Comparison of ENCODE assay signal across 8 cellular contexts in genomic region chr6:10722820-10723651, GRCh38. TPM values are rescaled to one million over a fixed set of nuclear protein-coding genes. Genes with fewer than 3 reads are reported as not detected.
DNase-seq lines count a peak whose midpoint lies in the region; ATAC-seq and TF ChIP-seq lines count a peak whose summit lies in the region.

Gene TMEM14C, plus strand, starts transcription at chr6:10723070. Its CDS starts 1,544 bp downstream, at chr6:10724614.

- H3K4me3 ChIP-seq in BLaER1 treated with 17β-estradiol and CSF1 and Interleukin-3, amounts not matched to agents 10 nM and 100 nM: peak within 1 kb of the TSS; percentile 63 to 75 (median 70)
- peak within 1 kb of the TSS; percentile 74 to 83 (median 78) for H3K4me3 ChIP-seq in liver (ENCODE audit: low read depth in 1 of 3, low read length in 3 of 3)

- H3K9me3 ChIP-seq in BLaER1 treated with 17β-estradiol and CSF1 and Interleukin-3, amounts not matched to agents 10 nM and 100 nM (replicated peaks in 1 of 11): peaks cover 18 to 30% (median 26%) of the 10 kb centered on the region in 11 experiments
- no peaks in the 10 kb centered on the region for H3K9me3 ChIP-seq in liver (ENCODE audit: control insufficient read depth in 4 of 4, low read length in 3 of 4)

- H3K27ac ChIP-seq in BLaER1 treated with 17β-estradiol and CSF1 and Interleukin-3, amounts not matched to agents 10 nM and 100 nM: peak within 1 kb of the TSS; percentile 55 to 84 (median 77)
- peak within 1 kb of the TSS; percentile 59 to 77 for H3K27ac ChIP-seq in liver (ENCODE audit: low read depth in 1 of 2, low read length in 2 of 2)

- TF ChIP-seq CTCF in liver (IDR thresholded peaks at IDR 0.05; ENCODE audit: low read depth, low read length, missing input control): no peak

- H3K27me3 ChIP-seq in BLaER1 treated with 17β-estradiol and CSF1 and Interleukin-3, amounts not matched to agents 10 nM and 100 nM: no peaks in the 10 kb centered on the region
- H3K27me3 ChIP-seq in liver (ENCODE audit: control insufficient read depth in 4 of 4, insufficient read depth in 4 of 4, low read length in 3 of 4): no peaks in the 10 kb centered on the region

- ATAC-seq in GM19351 (IDR thresholded peaks at IDR 0.05; ENCODE audit: unreplicated experiment) (peak; percentile 97), HG03521 (IDR thresholded peaks at IDR 0.05; ENCODE audit: unreplicated experiment) (peak; percentile 97)

- peaks cover 7 to 37% (median 19%) of the 10 kb centered on the region in 11 experiments; a peak in 17 of 22 replicates for H3K36me3 ChIP-seq in BLaER1 treated with 17β-estradiol and CSF1 and Interleukin-3, amounts not matched to agents 10 nM and 100 nM
- peaks cover 1 to 10% (median 9%) of the 10 kb centered on the region in 4 donors for H3K36me3 ChIP-seq in liver (ENCODE audit: control insufficient read depth in 4 of 4, insufficient read depth in 3 of 4, low read depth in 1 of 4, low read length in 3 of 4)

- H4K20me1 ChIP-seq in BLaER1 treated with 17β-estradiol and CSF1 and Interleukin-3, amounts not matched to agents 10 nM and 100 nM: no peaks in the 10 kb centered on the region

- TF ChIP-seq RAD21 in liver (IDR thresholded peaks at IDR 0.05): peak; percentile 50 to 60

- peak; percentile 100 for DNase-seq in NCI-H748 (lab: John Stamatoyannopoulos, UW; ENCODE audit: unreplicated experiment)
- DNase-seq in activated CD4-positive, alpha-beta T cell treated with anti-CD3 and anti-CD28 coated beads, Interleukin-2, amount 50 U/mL, for 48 hours: peak; percentile 95 to 96
- DNase-seq in dermis microvascular lymphatic vessel endothelial cell (ENCODE audit: low read depth in 2 of 2): peak; percentile 98
- peak; percentile 89 for DNase-seq in stimulated activated CD4-positive, alpha-beta T cell treated with anti-CD3 and anti-CD28 coated beads, Interleukin-4, amount 100 ng/mL, for 24 hours

- H3K4me2 ChIP-seq in BLaER1 treated with 17β-estradiol and CSF1 and Interleukin-3, amounts not matched to agents 10 nM and 100 nM: peak within 1 kb of the TSS; percentile 77 to 96 (median 90)

- WGBS in liver: under 1% methylated on average over 56 of the region's 56 CpGs

- peaks cover 34 to 68% (median 49%) of the 10 kb centered on the region in 10 experiments for H3K4me1 ChIP-seq in BLaER1 treated with 17β-estradiol and CSF1 and Interleukin-3, amounts not matched to agents 10 nM and 100 nM
- peaks cover 2 to 19% (median 14%) of the 10 kb centered on the region in 4 donors for H3K4me1 ChIP-seq in liver (ENCODE audit: control insufficient read depth in 4 of 4, insufficient read depth in 4 of 4, low read length in 3 of 4)

- peak within 1 kb of the TSS; percentile 74 to 86 (median 81) for H3K9ac ChIP-seq in BLaER1 treated with 17β-estradiol and CSF1 and Interleukin-3, amounts not matched to agents 10 nM and 100 nM
- peak within 1 kb of the TSS; percentile 80 to 82 for H3K9ac ChIP-seq in liver (ENCODE audit: low read depth in 1 of 2, low read length in 2 of 2)

TF ChIP-seq in liver, 16 proteins besides CTCF, POLR2A, EP300 and RAD21:
- TF ChIP-seq REST (IDR thresholded peaks at IDR 0.05) (peak; percentile 79), HNF4A (conservative IDR thresholded peaks at IDR 0.05) (peak; percentile 80 to 82), YY1 (IDR thresholded peaks at IDR 0.05) (peak; percentile 88), ATF3 (IDR thresholded peaks at IDR 0.05) (peak; percentile 4), FOXA2 (IDR thresholded peaks at IDR 0.05) (no peak), RXRA (IDR thresholded peaks at IDR 0.05) (peak; percentile 49 to 51), GABPA (IDR thresholded peaks at IDR 0.05 in 1 of 2, conservative IDR thresholded peaks at IDR 0.05 in 1 of 2) (peak in 1 of 2 donors; percentile 88), TAF1 (conservative IDR thresholded peaks at IDR 0.05) (peak; percentile 92), MAX (IDR thresholded peaks at IDR 0.05) (peak; percentile 97), EGR1 (IDR thresholded peaks at IDR 0.05; ENCODE audit: low read depth in 2 of 2) (peak; percentile 45 to 93), FOXA1 (IDR thresholded peaks at IDR 0.05) (peak; percentile 55), JUND (IDR thresholded peaks at IDR 0.05) (peak; percentile 56 to 67), SP1 (IDR thresholded peaks at IDR 0.05) (peak; percentile 94), HNF4G (IDR thresholded peaks at IDR 0.05) (no peak), ZBTB33 (IDR thresholded peaks at IDR 0.05) (peak; percentile 94), NR2F2 (IDR thresholded peaks at IDR 0.05) (no peak)

RNA-seq across cellular contexts. Expression of gene TMEM14C, which starts in this region (rescaled TPM):
- total RNA-seq in dermis microvascular lymphatic vessel endothelial cell: 76.4 and 93.6 TPM in 2 replicates
- 100 to 1,000 TPM in 1 of 2 donors, 10 to 100 TPM in 1; 36.8 to 239 TPM for total RNA-seq in liver
- 100 to 1,000 TPM in 1 of 2 donors, 10 to 100 TPM in 1; 75.4 to 114 TPM for polyA plus RNA-seq in liver

Comparison
In these comparisons a context has a peak if more than half of its experiments do, and no peak if none do; other contexts are left out.
1. Peak in every context shown above with its lines: DNase-seq, ATAC-seq, H3K4me3 ChIP-seq and H3K27ac ChIP-seq.